8 cellular contexts compared by ENCODE assay signal in genomic region chr10:27099916-27100799, GRCh38. TPM values are rescaled to one million over a fixed set of nuclear protein-coding genes. Genes with fewer than 3 reads are reported as not detected.
DNase-seq lines count a peak whose midpoint lies in the region; ATAC-seq and TF ChIP-seq lines count a peak whose summit lies in the region.

ANKRD26 (minus strand) TSS chr10:27100494; CDS start chr10:27100326, 168 bp downstream.

- no peaks in the 10 kb centered on the region for H3K9me3 ChIP-seq in endodermal cell (ENCODE audit: control insufficient read depth, low read length)

- in situ Hi-C loops in Caki2 (cut with HindIII; ENCODE audit: low pct_unique_long_range_greater_than_20kb, low sequenced_read_pairs), result no loop called here

- H3K36me3 ChIP-seq in endodermal cell (ENCODE audit: control insufficient read depth, insufficient read depth, low read length), result peaks cover 4% of the 10 kb centered on the region

- peak within 1 kb of the TSS; percentile 92 for H3K27ac Mint-ChIP-seq in endodermal cell

- H3K4me3 ChIP-seq in endodermal cell (ENCODE audit: low read length), result peak within 1 kb of the TSS; percentile 89

- 2% methylated on average over 28 to 65 of the region's 65 CpGs for WGBS in endodermal cell (ENCODE audit: insufficient coverage in 1 of 2, insufficient read length in 1 of 2), 2 experiments

- DNase-seq in Caki2 (ENCODE audit: low read depth) (peak; percentile 94), HUDEP-2 (lab: John Stamatoyannopoulos, UW; ENCODE audit: unreplicated experiment in 76 of 76) (peak; percentile 23 to 95 (median 88)), NOMO-1 treated with dmso at 0.1 percent for 144 hours (lab: John Stamatoyannopoulos, UW; ENCODE audit: unreplicated experiment) (peak; percentile 77), endodermal cell (peak; percentile 99), mesenteric fat pad (ENCODE audit: low spot score) (peak; percentile 99)
- DNase-seq in activated CD8-positive, alpha-beta memory T cell treated with anti-CD3 and anti-CD28 coated beads, Interleukin-2, amount 50 U/mL, for 24 hours (ENCODE audit: extremely low read depth), result peak; percentile 90
- peak; percentile 91 for DNase-seq in stimulated activated CD8-positive, alpha-beta memory T cell treated with anti-CD3 and anti-CD28 coated beads, Interleukin-15, amount 100 ng/mL, for 1 hour (ENCODE audit: low read depth)

- no peaks in the 10 kb centered on the region for H3K4me1 ChIP-seq in endodermal cell (ENCODE audit: control insufficient read depth, insufficient read depth, low read length)

- peaks cover 10% of the 10 kb centered on the region for H3K36me3 Mint-ChIP-seq in endodermal cell (ENCODE audit: low read depth)

- no peaks in the 10 kb centered on the region for H3K9me3 Mint-ChIP-seq in endodermal cell

- TF ChIP-seq CTCF in endodermal cell (conservative IDR thresholded peaks at IDR 0.05), result no peak

- H3K27ac ChIP-seq in endodermal cell (ENCODE audit: low read depth, low read length), result peak within 1 kb of the TSS; percentile 78

- H3K27me3 Mint-ChIP-seq in endodermal cell (ENCODE audit: insufficient read depth), result no peaks in the 10 kb centered on the region

- peak; percentile 76 for ATAC-seq in GM21381 (IDR thresholded peaks at IDR 0.05; ENCODE audit: unreplicated experiment)

- H3K9ac ChIP-seq in endodermal cell (ENCODE audit: extremely low read depth, low read length, poor library complexity, severe bottlenecking), result peak within 1 kb of the TSS; percentile 84

- no peaks in the 10 kb centered on the region for H3K27me3 ChIP-seq in endodermal cell (ENCODE audit: control insufficient read depth, insufficient read depth, low read length, poor library complexity, severe bottlenecking)

- H3K4me3 Mint-ChIP-seq in endodermal cell, result peak within 1 kb of the TSS; percentile 83

- peaks cover 7% of the 10 kb centered on the region for H3K4me1 Mint-ChIP-seq in endodermal cell

RNA-seq across cellular contexts. Expression of gene ANKRD26, which starts in this region (rescaled TPM):
- 1.6 and 5.2 TPM in 2 replicates for total RNA-seq in Caki2 (2014; rRNA removed; shearing (Covaris generic); ENCODE audit: low replicate concordance)
- 10 to 100 TPM; 15.8 to 18.9 TPM for total RNA-seq in endodermal cell
- 10.7 TPM for polyA plus RNA-seq in endodermal cell (2013, experiment 1 of 2)
- 12.9 TPM for polyA plus RNA-seq in endodermal cell (2013, experiment 2 of 2)
- total RNA-seq in mesenteric fat pad, result 4.1 TPM

Comparison
In these comparisons a context has a peak if more than half of its experiments do, and no peak if none do; other contexts are left out.
1. Peak in every context shown above with its lines: DNase-seq, ATAC-seq, H3K4me3 ChIP-seq and H3K27ac ChIP-seq.